6 cellular contexts compared by ENCODE assay signal in the genomic region with DNA sequence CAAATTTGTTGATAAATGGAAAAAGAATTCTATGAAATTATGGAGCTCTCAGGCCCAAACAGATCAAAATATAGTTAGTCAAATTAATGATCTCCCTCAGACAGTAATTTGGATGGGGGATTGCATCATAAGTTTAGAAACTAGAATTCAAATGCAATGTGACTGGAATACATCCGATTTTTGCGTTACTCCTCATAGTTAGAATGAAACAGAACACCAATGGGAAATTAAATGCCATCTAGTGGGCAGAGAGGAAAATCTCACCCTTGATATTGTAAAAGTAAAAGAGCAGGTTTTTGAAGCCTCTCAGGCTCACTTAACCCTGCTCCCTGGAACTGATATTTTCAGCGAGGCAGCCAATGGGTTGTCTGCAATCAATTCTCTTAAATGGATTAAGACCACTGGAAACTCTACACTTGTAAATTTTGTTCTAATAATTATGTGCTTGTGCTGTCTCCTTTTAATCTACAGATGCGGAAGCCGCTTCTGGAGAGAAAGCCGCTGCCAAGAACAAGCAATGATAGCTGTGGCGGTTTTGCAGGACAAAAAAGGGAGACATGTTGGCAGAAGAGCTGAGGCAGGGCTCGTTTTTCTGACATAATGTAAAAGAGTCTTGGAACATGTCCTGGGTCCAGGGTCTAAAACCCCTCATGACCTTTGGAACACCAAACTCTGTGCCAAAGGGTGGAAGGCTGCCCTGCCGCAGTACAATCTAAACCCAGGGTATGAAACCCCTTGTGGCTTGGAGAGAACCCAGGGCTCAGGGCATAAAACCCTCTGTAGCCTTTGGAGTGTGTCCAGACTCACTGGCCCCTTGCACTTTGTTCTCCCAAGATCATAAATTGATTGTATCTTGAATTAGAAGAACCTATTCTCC. TPM values are rescaled to one million over a fixed set of nuclear protein-coding genes. Genes with fewer than 3 reads are reported as not detected.
DNase-seq lines count a peak whose midpoint lies in the region; ATAC-seq and TF ChIP-seq lines count a peak whose summit lies in the region.

No MANE protein-coding gene starts in this region.

- ATAC-seq in GM18520 (IDR thresholded peaks at IDR 0.05; ENCODE audit: unreplicated experiment): no peak

- intact Hi-C loops in PC-9 (cut with micrococcal nuclease; ENCODE audit: unreplicated experiment): loop anchor here (5.0 to 10.0 kb wide), 2 partner anchors 159 to 491 kb away; partner anchors contain the start of genes ZNF17 and ZNF776

- CTCF ChIA-PET in PC-9 (lab: Charles Lee): interaction anchor here (0.6 kb wide), 1 partner anchor 11 kb away, joined by 24 read pairs; no protein-coding TSS in a partner anchor

- no peaks in the 10 kb centered on the region for H4K20me1 ChIP-seq in PC-9 (ENCODE audit: insufficient read depth)

- no peaks in the 10 kb centered on the region for H3K79me2 ChIP-seq in PC-9 (ENCODE audit: low read depth)

- H3K27me3 ChIP-seq in PC-9 (ENCODE audit: insufficient read depth, low read depth): no peaks in the 10 kb centered on the region

- H2AFZ ChIP-seq in PC-9: no peak overlapping the region

- no peaks in the 10 kb centered on the region for H3K4me1 ChIP-seq in PC-9 (replicated peaks; ENCODE audit: insufficient read depth)

- peak; percentile 41 for TF ChIP-seq CTCF in GM12873 (IDR thresholded peaks at IDR 0.05; ENCODE audit: insufficient read depth, low read depth, low read length, missing control alignments)
- peak; percentile 67 for TF ChIP-seq CTCF in PC-9 (conservative IDR thresholded peaks at IDR 0.05)

- no peak overlapping the region for H3K4me2 ChIP-seq in PC-9

- no peaks in the 10 kb centered on the region for H3F3A ChIP-seq in PC-9 (ENCODE audit: insufficient read depth, low read depth)

- no peak overlapping the region for H3K4me3 ChIP-seq in PC-9

- DNase-seq in PC-9 (no peak), iPS-NIHi7 (ENCODE audit: extremely low spot score) (peak; percentile 15)
- no peak for DNase-seq in activated CD8-positive, alpha-beta memory T cell treated with anti-CD3 and anti-CD28 coated beads for 24 hours
- DNase-seq in activated naive CD4-positive, alpha-beta T cell (lab: John Stamatoyannopoulos, UW): no peak

- H3K27ac ChIP-seq in PC-9: no peak overlapping the region

- H3K9me3 ChIP-seq in PC-9 (ENCODE audit: insufficient read depth, low read depth): peaks cover 32% of the 10 kb centered on the region

- H3K36me3 ChIP-seq in PC-9 (ENCODE audit: low read depth): peaks cover 17% of the 10 kb centered on the region

- no TSS peak for BruUV-seq in PC-9 (replicated peaks; lab: Mats Ljungman, UMichigan)

- no peaks in the 10 kb centered on the region for H3K9me2 ChIP-seq in PC-9 (ENCODE audit: insufficient read depth)

- POLR2A ChIA-PET in PC-9 (lab: Charles Lee; ENCODE audit: unreplicated experiment): no interaction called here

RNA-seq across cellular contexts. Expression of gene ZNF417, which starts 12.9 kb away (rescaled TPM):
- total RNA-seq in PC-9 (2021): 16.1 and 19.6 TPM in 2 replicates

RNA-seq across cellular contexts. Expression of gene ZNF814, which starts 14.7 kb away (rescaled TPM):
- total RNA-seq in PC-9 (2021): 8.6 and 12.2 TPM in 2 replicates

RNA-seq across cellular contexts. Expression of gene ZNF418, which starts 31.7 kb away (rescaled TPM):
- 4.8 and 7.5 TPM in 2 replicates for total RNA-seq in PC-9 (2021)

RNA-seq across cellular contexts. Expression of gene ZNF256, which starts 44.0 kb away (rescaled TPM):
- total RNA-seq in PC-9 (2021): 6.3 and 6.4 TPM in 2 replicates

RNA-seq across cellular contexts. Expression of gene ZNF587, which starts 53.9 kb away (rescaled TPM):
- 62.2 and 68.0 TPM in 2 replicates for total RNA-seq in PC-9 (2021)
